ENCODE assay signal across 33 cellular contexts in genomic region chr3:121821421-121822199, GRCh38. TPM values are rescaled to one million over a fixed set of nuclear protein-coding genes. Genes with fewer than 3 reads are reported as not detected.
A peak's percentile ranks its signal among the peaks of the same experiment; 100 is the strongest.
DNase-seq lines count a peak whose midpoint lies in the region; ATAC-seq and TF ChIP-seq lines count a peak whose summit lies in the region.
"Had no signal": no experiment of that assay in that cellular context is flagged by ENCODE, and none has a peak within 500 bp of the region (broad histone marks: within the 10 kb centered on the region; RNA-seq: fewer than 3 reads in every experiment).

No MANE protein-coding gene starts in this region.

- 63 to 90% (median 74%) methylated on average over 2 of the region's 2 CpGs for WGBS in psoas muscle, 3 donors

- H3K9me3 ChIP-seq in T-helper 17 cell (ENCODE audit: control insufficient read depth, low read length, poor library complexity, severe bottlenecking) (no peaks in the 10 kb centered on the region), psoas muscle (peaks cover 11% of the 10 kb centered on the region)
- H3K9me3 ChIP-seq in naive thymus-derived CD4-positive, alpha-beta T cell (ENCODE audit: control insufficient read depth in 2 of 3, low read length in 3 of 3): peaks cover 0 to 6% (median 5%) of the 10 kb centered on the region in 3 experiments
- H3K9me3 ChIP-seq: BE2C, Peyer's patch had no signal

- CTCF ChIA-PET in naive thymus-derived CD4-positive, alpha-beta T cell (lab: Charles Lee): no interaction called here

- H3K4me3 ChIP-seq in psoas muscle: no peak overlapping the region
- no peak overlapping the region for H3K4me3 ChIP-seq in naive thymus-derived CD4-positive, alpha-beta T cell (ENCODE audit: low read length)
- H3K4me3 ChIP-seq: dorsolateral prefrontal cortex, HAP-1, Peyer's patch had no signal

- no peak overlapping the region for H3K4me3 Mint-ChIP-seq in T-helper 17 cell
- peak overlapping the region; percentile 63 for H3K4me3 Mint-ChIP-seq in endothelial cell (ENCODE audit: unreplicated experiment)
- H3K4me3 Mint-ChIP-seq in naive thymus-derived CD4-positive, alpha-beta T cell: peak overlapping the region in 2 of 10 donors; percentile 16 to 23
- H3K4me3 Mint-ChIP-seq: activated CD4-positive, alpha-beta memory T cell treated with anti-CD3 and anti-CD28 coated beads, Interleukin-2, amount 10 ng/mL, durations not matched to agents 7 days and 5 days; activated naive CD8-positive, alpha-beta T cell; CD8-positive, alpha-beta T cell had no signal

- no peak overlapping the region for H3K27ac ChIP-seq in psoas muscle
- H3K27ac ChIP-seq in naive thymus-derived CD4-positive, alpha-beta T cell (ENCODE audit: low read depth, low read length): no peak overlapping the region
- H3K27ac ChIP-seq: Peyer's patch had no signal

- H3K36me3 Mint-ChIP-seq in T-helper 17 cell (ENCODE audit: low read depth) (peaks cover 17% of the 10 kb centered on the region), endothelial cell (ENCODE audit: low read depth, unreplicated experiment) (peaks cover 62% of the 10 kb centered on the region)
- H3K36me3 Mint-ChIP-seq in naive thymus-derived CD4-positive, alpha-beta T cell: peaks cover 31 to 87% (median 72%) of the 10 kb centered on the region in 5 donors

- H3K9me3 Mint-ChIP-seq in endothelial cell (ENCODE audit: unreplicated experiment): no peaks in the 10 kb centered on the region
- H3K9me3 Mint-ChIP-seq in naive thymus-derived CD4-positive, alpha-beta T cell: peaks cover 0 to 19% (median 8%) of the 10 kb centered on the region in 11 donors

- POLR2A ChIA-PET in naive thymus-derived CD4-positive, alpha-beta T cell (lab: Charles Lee): no interaction called here

- H3K4me1 Mint-ChIP-seq in T-helper 17 cell: peaks cover 21% of the 10 kb centered on the region
- no peaks in the 10 kb centered on the region for H3K4me1 Mint-ChIP-seq in endothelial cell (ENCODE audit: unreplicated experiment)
- H3K4me1 Mint-ChIP-seq in naive thymus-derived CD4-positive, alpha-beta T cell: peaks cover 22 to 59% (median 44%) of the 10 kb centered on the region in 7 donors

- peak overlapping the region; percentile 82 for H3K27ac Mint-ChIP-seq in T-helper 17 cell
- no peak overlapping the region for H3K27ac Mint-ChIP-seq in endothelial cell (ENCODE audit: unreplicated experiment)
- H3K27ac Mint-ChIP-seq in naive thymus-derived CD4-positive, alpha-beta T cell: peak overlapping the region in 1 of 9 donors; percentile 4
- H3K27ac Mint-ChIP-seq: activated CD4-positive, alpha-beta memory T cell treated with anti-CD3 and anti-CD28 coated beads, Interleukin-2, amount 10 ng/mL, durations not matched to agents 7 days and 5 days; activated naive CD8-positive, alpha-beta T cell; activated T-helper 2 cell treated with anti-CD3 and anti-CD28 coated beads, Interferon-gamma antibody, Interleukin-2, Interleukin-4, amounts not matched to agents 10 μg/mL and 5 μg/mL and 100 μg/mL, durations not matched to agents 14 hours and 24 hours and 36 hours; CD8-positive, alpha-beta T cell; progenitor cell of endocrine pancreas had no signal

- H3K36me3 ChIP-seq in psoas muscle (ENCODE audit: insufficient read depth in 1 of 2, low read depth in 1 of 2): peaks cover 0 to 62% of the 10 kb centered on the region in 2 donors
- H3K36me3 ChIP-seq in naive thymus-derived CD4-positive, alpha-beta T cell (ENCODE audit: control insufficient read depth in 2 of 3, insufficient read depth in 3 of 3, low read length in 3 of 3): peaks cover 16 to 51% (median 28%) of the 10 kb centered on the region in 3 experiments

- intact Hi-C loops in psoas muscle (cut with DNase I): no loop called here
- intact Hi-C loops in naive thymus-derived CD4-positive, alpha-beta T cell (cut with micrococcal nuclease): no loop called here

- no peaks in the 10 kb centered on the region for H3K27me3 Mint-ChIP-seq in T-helper 17 cell
- H3K27me3 Mint-ChIP-seq in endothelial cell (ENCODE audit: unreplicated experiment): peaks cover 2% of the 10 kb centered on the region
- no peaks in the 10 kb centered on the region for H3K27me3 Mint-ChIP-seq in naive thymus-derived CD4-positive, alpha-beta T cell
- H3K27me3 Mint-ChIP-seq: activated CD4-positive, alpha-beta memory T cell treated with anti-CD3 and anti-CD28 coated beads, Interleukin-2, amount 10 ng/mL, durations not matched to agents 7 days and 5 days; activated naive CD8-positive, alpha-beta T cell; progenitor cell of endocrine pancreas had no signal

- H3K27me3 ChIP-seq in psoas muscle (ENCODE audit: insufficient read depth in 3 of 3, low read length in 2 of 3): no peaks in the 10 kb centered on the region
- no peaks in the 10 kb centered on the region for H3K27me3 ChIP-seq in naive thymus-derived CD4-positive, alpha-beta T cell (ENCODE audit: control insufficient read depth in 2 of 2, insufficient read depth in 2 of 2, low read length in 2 of 2)
- H3K27me3 ChIP-seq: BE2C, dorsolateral prefrontal cortex, Peyer's patch had no signal

- peaks cover 10% of the 10 kb centered on the region for H3K4me1 ChIP-seq in psoas muscle
- H3K4me1 ChIP-seq in naive thymus-derived CD4-positive, alpha-beta T cell (ENCODE audit: control insufficient read depth in 2 of 2, insufficient read depth in 2 of 2, low read length in 2 of 2): no peaks in the 10 kb centered on the region
- H3K4me1 ChIP-seq: BE2C, HAP-1, Peyer's patch had no signal

- no peak for ATAC-seq in T-helper 17 cell
- no peak for ATAC-seq in psoas muscle
- ATAC-seq in naive thymus-derived CD4-positive, alpha-beta T cell: no peak
- ATAC-seq: CD8-positive, alpha-beta T cell; left lobe of liver; sciatic nerve had no signal

- TF ChIP-seq CTCF in endothelial cell (IDR thresholded peaks at IDR 0.05; ENCODE audit: unreplicated experiment) (no peak), psoas muscle (IDR thresholded peaks at IDR 0.05) (no peak)

- DNase-seq in EH (ENCODE audit: low read depth) (peak; percentile 9), T-helper 17 cell (no peak), endothelial cell (ENCODE audit: low spot score) (no peak), non-pigmented ciliary epithelial cell (ENCODE audit: low read depth) (peak; percentile 34), psoas muscle (no peak), NCI-H69 (lab: John Stamatoyannopoulos, UW) (no peak)
- DNase-seq in activated effector memory CD4-positive, alpha-beta T cell treated with anti-CD3 and anti-CD28 coated beads, Interleukin-2, amount 50 U/mL, for 16 hours: no peak
- no peak for DNase-seq in naive thymus-derived CD4-positive, alpha-beta T cell
- DNase-seq: ACHN; activated CD4-positive, alpha-beta memory T cell treated with anti-CD3 and anti-CD28 coated beads, Interleukin-2, amount 10 ng/mL, durations not matched to agents 7 days and 5 days; activated CD8-positive, alpha-beta memory T cell treated with anti-CD3 and anti-CD28 coated beads, Interleukin-2, amount 50 U/mL, for 4 hours; anterior cingulate cortex; BE2C; CD8-positive, alpha-beta T cell; central memory CD4-positive, alpha-beta T cell; dorsolateral prefrontal cortex; glutamatergic neuron; mesendoderm; MV-4-11; NCI-H1436 treated with DMSO at 0.1 percent for 48 hours; NCI-H2081 treated with DMSO at 0.1 percent for 48 hours; NCI-H2227 treated with DMSO at 0.1 percent for 48 hours; NCI-H526 treated with DMSO at 0.1 percent for 48 hours; Peyer's patch; SHP77; stimulated activated CD4-positive, alpha-beta T cell treated with anti-CD3 and anti-CD28 coated beads, Interleukin-4, amount 100 ng/mL, for 1 hour; trophoblast cell had no signal

RNA-seq across cellular contexts. Expression of gene IQCB1, which starts 13.2 kb away (rescaled TPM):
- total RNA-seq in T-helper 17 cell: 10 to 100 TPM; 47.4 to 55.1 TPM
- total RNA-seq in endothelial cell (ENCODE audit: unreplicated experiment): 22.5 TPM
- total RNA-seq in psoas muscle: 1 to 10 TPM; 5.8 to 8.3 (median 6.8) TPM
- polyA plus RNA-seq in psoas muscle: 10 to 100 TPM in 1 of 3 donors, 1 to 10 TPM in 2; 5.7 to 10.1 (median 8.5) TPM
- 10 to 100 TPM; 32.6 to 45.6 (median 35.8) TPM for total RNA-seq in naive thymus-derived CD4-positive, alpha-beta T cell
- polyA plus RNA-seq in naive thymus-derived CD4-positive, alpha-beta T cell: 10 to 100 TPM; 20.3 to 21.5 TPM

RNA-seq across cellular contexts. Expression of gene EAF2, which starts 13.4 kb away (rescaled TPM):
- total RNA-seq in T-helper 17 cell (1 to 10 TPM; 5.5 to 7.6 TPM), endothelial cell (ENCODE audit: unreplicated experiment) (4.0 TPM), psoas muscle (1 to 10 TPM; 1.5 to 5.3 (median 5.0) TPM)
- 1 to 10 TPM; 3.2 to 4.6 (median 3.4) TPM for polyA plus RNA-seq in psoas muscle
- total RNA-seq in naive thymus-derived CD4-positive, alpha-beta T cell: 10 to 100 TPM in 2 of 5 experiments, 1 to 10 TPM in 3; 6.4 to 16.1 (median 7.5) TPM
- 10 to 100 TPM; 13.6 to 16.6 TPM for polyA plus RNA-seq in naive thymus-derived CD4-positive, alpha-beta T cell

Comparison
In these comparisons a context has a peak if more than half of its experiments do, and no peak if none do; other contexts are left out.
1. DNase-seq: peak in EH (single experiment) and non-pigmented ciliary epithelial cell (single experiment); none in T-helper 17 cell (0 of 3), endothelial cell (single experiment), psoas muscle (0 of 2), NCI-H69 (single experiment), activated effector memory CD4-positive, alpha-beta T cell treated with anti-CD3 and anti-CD28 coated beads, Interleukin-2, amount 50 U/mL, for 16 hours (single experiment) and naive thymus-derived CD4-positive, alpha-beta T cell (0 of 9).